In genomic region chr9:113011911-113012381, GRCh38 we compare ENCODE assay signal across 9 cellular contexts. TPM values are rescaled to one million over a fixed set of nuclear protein-coding genes. Genes with fewer than 3 reads are reported as not detected.
A peak's percentile ranks its signal among the peaks of the same experiment; 100 is the strongest.
DNase-seq lines count a peak whose midpoint lies in the region; ATAC-seq and TF ChIP-seq lines count a peak whose summit lies in the region.
"Had no signal": no experiment of that assay in that cellular context is flagged by ENCODE, and none has a peak within 500 bp of the region (broad histone marks: within the 10 kb centered on the region; RNA-seq: fewer than 3 reads in every experiment).

Gene ZNF883 (minus strand): TSS chr9:113012192.

- no peaks in the 10 kb centered on the region for H4K20me1 ChIP-seq in SK-N-SH (ENCODE audit: insufficient read depth)
- H4K20me1 ChIP-seq: BLaER1 had no signal

- H3K36me3 ChIP-seq in SK-N-SH (replicated peaks in 1 of 2; ENCODE audit: control insufficient read depth in 1 of 2, insufficient read depth in 2 of 2, low read length in 1 of 2) (no peaks in the 10 kb centered on the region), kidney epithelial cell (ENCODE audit: control insufficient read depth, insufficient read depth, low read length) (no peaks in the 10 kb centered on the region)
- H3K36me3 ChIP-seq: BLaER1 had no signal

- no peaks in the 10 kb centered on the region for H3K9me2 ChIP-seq in SK-N-SH

- peak; percentile 29 for DNase-seq in NCI-H1436 (lab: John Stamatoyannopoulos, UW)
- no peak for DNase-seq in NCI-H1436 treated with DMSO at 0.1 percent for 48 hours (lab: John Stamatoyannopoulos, UW)
- peak; percentile 74 for DNase-seq in SK-N-SH
- DNase-seq in cerebellar cortex (ENCODE audit: low spot score), result peak; percentile 62
- peak; percentile 21 for DNase-seq in kidney epithelial cell (ENCODE audit: low read depth)
- DNase-seq in stimulated activated CD4-positive, alpha-beta T cell treated with anti-CD3 and anti-CD28 coated beads, Interleukin-15, amount 100 ng/mL, for 24 hours, result peak; percentile 47

- peaks cover 0 to 3% of the 10 kb centered on the region in 2 experiments; a peak in 2 of 4 replicates for H3K4me1 ChIP-seq in SK-N-SH (ENCODE audit: control insufficient read depth in 1 of 2, insufficient read depth in 2 of 2, low read depth in 1 of 2, low read length in 1 of 2)
- H3K4me1 ChIP-seq: BLaER1 had no signal

- no peak for TF ChIP-seq CTCF in SK-N-SH (IDR thresholded peaks at IDR 0.05)
- no peak for TF ChIP-seq CTCF in kidney epithelial cell (IDR thresholded peaks at IDR 0.05; ENCODE audit: insufficient read depth, low read length, poor library complexity, severe bottlenecking)

- no peak for TF ChIP-seq RAD21 in SK-N-SH (IDR thresholded peaks at IDR 0.05; ENCODE audit: low read length)

- CTCF ChIA-PET in SK-N-SH (lab: Yijun Ruan, JAX), result interaction anchor here (1.0 to 1.2 kb wide), 3 partner anchors 14 to 101 kb away, joined by 3 to 4 read pairs (median 3); no protein-coding TSS in a partner anchor

- peak within 1 kb of the TSS; percentile 71; the same call in 1 of the 2 replicates for H2AFZ ChIP-seq in SK-N-SH (ENCODE audit: low read depth)

- no peaks in the 10 kb centered on the region for H3K79me2 ChIP-seq in SK-N-SH (ENCODE audit: insufficient read depth)

- H3K4me3 ChIP-seq in SK-N-SH (ENCODE audit: low read depth in 2 of 2, low read length in 1 of 2) (peak within 1 kb of the TSS; percentile 52 to 54), kidney epithelial cell (ENCODE audit: low read depth, low read length) (peak within 1 kb of the TSS; percentile 49)
- H3K4me3 ChIP-seq: BLaER1 had no signal

- POLR2A ChIA-PET in SK-N-SH (lab: Yijun Ruan, JAX), result interaction anchor here (0.7 to 1.5 kb wide), 2 partner anchors 10 to 633 kb away, joined by 3 read pairs; partner anchors contain the start of gene HSDL2

- peak within 1 kb of the TSS; percentile 50 for H3K4me2 ChIP-seq in SK-N-SH
- H3K4me2 ChIP-seq: BLaER1 had no signal

- no peaks in the 10 kb centered on the region for H3K9me3 ChIP-seq in SK-N-SH

- H3K9ac ChIP-seq in SK-N-SH, result no peak within 1 kb of the TSS
- H3K9ac ChIP-seq: BLaER1 had no signal

- no peak within 1 kb of the TSS; a peak in 1 of 4 replicates for H3K27ac ChIP-seq in SK-N-SH (ENCODE audit: low read depth in 2 of 2, low read length in 1 of 2)
- H3K27ac ChIP-seq: BLaER1 had no signal

- 5% methylated on average over 29 of the region's 30 CpGs for WGBS in SK-N-SH (ENCODE audit: low lambda C conversion rate)

- H3F3A ChIP-seq in SK-N-SH (replicated peaks; ENCODE audit: insufficient read depth), result no peaks in the 10 kb centered on the region

- no peak for ATAC-seq in HG03432 (IDR thresholded peaks at IDR 0.05; ENCODE audit: unreplicated experiment)
- no peak for ATAC-seq in HG02840 (IDR thresholded peaks at IDR 0.05; ENCODE audit: low FRiP score, unreplicated experiment)

- H3K27me3 ChIP-seq in SK-N-SH (ENCODE audit: insufficient read depth) (no peaks in the 10 kb centered on the region), kidney epithelial cell (ENCODE audit: control insufficient read depth, insufficient read depth, low read length) (no peaks in the 10 kb centered on the region)
- H3K27me3 ChIP-seq: BLaER1 had no signal

- TF ChIP-seq EP300 in SK-N-SH (IDR thresholded peaks at IDR 0.05; ENCODE audit: borderline replicate concordance in 1 of 2, low read depth in 1 of 2, low read length in 1 of 2), result no peak

TF ChIP-seq in SK-N-SH, 30 proteins besides CTCF, POLR2A, EP300 and RAD21:
- TF ChIP-seq RFX5 (IDR thresholded peaks at IDR 0.05; ENCODE audit: low read length) (no peak), NFIC (IDR thresholded peaks at IDR 0.05; ENCODE audit: borderline replicate concordance) (no peak), MXI1 (IDR thresholded peaks at IDR 0.05; ENCODE audit: low read depth, low read length) (peak; percentile 58; the same call in 1 of the 2 replicates), ELF1 (IDR thresholded peaks at IDR 0.05) (peak; percentile 35; the same call in 1 of the 2 replicates), MAX (IDR thresholded peaks at IDR 0.05; ENCODE audit: low read depth) (peak; percentile 65; the same call in 1 of the 2 replicates), YY1 (IDR thresholded peaks at IDR 0.05; ENCODE audit: low read depth) (peak; percentile 67; the same call in 1 of the 2 replicates), NRF1 (IDR thresholded peaks at IDR 0.05; ENCODE audit: low read depth, low read length) (peak; percentile 70), RCOR1 (IDR thresholded peaks at IDR 0.05; ENCODE audit: low read length) (0 out of 2 replicates have a peak, but pooled peaks have one; percentile 16), GABPA (IDR thresholded peaks at IDR 0.05; ENCODE audit: low read depth) (0 out of 2 replicates have a peak, but pooled peaks have one; percentile 33), TEAD4 (IDR thresholded peaks at IDR 0.05; ENCODE audit: borderline replicate concordance, insufficient read depth) (no peak), CHD2 (IDR thresholded peaks at IDR 0.05; ENCODE audit: low read length, partially characterized antibody) (peak; percentile 58)
TF ChIP-seq in SK-N-SH: peak in this region for 8.

RNA-seq across cellular contexts. Expression of gene ZNF883, which starts in this region (rescaled TPM):
- polyA plus RNA-seq in SK-N-SH (2012; rRNA removed), result 2.0 and 2.3 TPM in 2 replicates
- polyA plus RNA-seq in SK-N-SH (2012; cell fraction: cytosol; rRNA removed), result 3.0 and 3.6 TPM in 2 replicates
- polyA plus RNA-seq in SK-N-SH (2012; cell fraction: nucleus; rRNA removed), result 1.8 and 2.1 TPM in 2 replicates
- total RNA-seq in kidney epithelial cell, result 2.7 and 3.0 TPM in 2 replicates
